In the genomic region with DNA sequence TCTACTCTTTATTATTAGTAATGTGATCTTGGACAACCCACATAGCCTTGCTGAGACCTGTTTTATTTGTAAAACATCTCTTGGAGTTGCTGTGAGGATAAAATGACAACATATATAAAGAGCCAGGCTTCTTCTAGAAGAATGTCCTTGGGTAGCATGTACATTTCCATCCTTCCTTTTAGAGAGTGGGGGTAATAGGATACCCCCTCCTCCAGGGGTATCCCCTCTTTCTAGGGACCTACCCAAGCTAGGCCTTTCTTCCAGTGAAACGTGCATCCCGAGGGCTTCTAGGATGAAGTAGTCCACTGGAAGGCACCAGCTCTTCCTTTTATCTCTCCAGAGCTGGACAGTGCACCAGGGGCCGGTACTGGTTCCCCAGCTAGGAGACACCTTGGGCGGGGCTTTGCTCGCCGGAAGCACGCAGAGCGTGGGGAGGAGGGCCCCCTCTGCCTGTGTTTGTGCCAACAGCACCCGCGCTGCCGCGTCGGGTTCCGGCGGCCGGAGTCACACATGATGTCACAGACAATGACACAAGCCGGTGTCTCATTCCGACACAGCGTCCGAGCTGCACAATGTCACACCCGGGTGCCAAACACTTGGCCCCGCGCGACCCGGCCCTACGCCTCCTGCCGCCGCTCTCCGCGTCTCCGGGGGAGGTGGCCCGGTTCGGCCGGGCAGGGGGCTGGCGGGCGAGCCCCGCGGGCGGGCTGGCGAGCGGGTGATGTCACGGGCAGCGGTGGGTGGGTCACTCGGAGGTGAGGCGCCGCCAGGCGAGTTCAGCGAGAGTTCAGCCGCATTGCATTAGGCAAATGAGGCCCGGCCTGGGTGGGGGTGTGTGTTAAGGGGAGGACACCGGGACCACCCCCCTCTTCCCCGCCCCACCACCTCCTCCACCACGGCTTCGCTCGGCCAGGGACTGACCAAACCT, we compare ENCODE assay signal across 8 cellular contexts. TPM values are rescaled to one million over a fixed set of nuclear protein-coding genes. Genes with fewer than 3 reads are reported as not detected.
A peak's percentile ranks its signal among the peaks of the same experiment; 100 is the strongest.
DNase-seq lines count a peak whose midpoint lies in the region; ATAC-seq and TF ChIP-seq lines count a peak whose summit lies in the region.

No MANE protein-coding gene starts in this region.

- in situ Hi-C loops in Caki2 (cut with HindIII; ENCODE audit: low pct_unique_long_range_greater_than_20kb, low sequenced_read_pairs) = no loop called here
- in situ Hi-C loops in astrocyte of the cerebellum (cut with HindIII; ENCODE audit: low sequenced_read_pairs) = no loop called here

- H3K27ac ChIP-seq in iPS DF 6.9 (ENCODE audit: low read length) = no peak overlapping the region

- peaks cover 17% of the 10 kb centered on the region for H3K4me1 ChIP-seq in iPS DF 6.9 (ENCODE audit: control insufficient read depth, insufficient read depth, low read length)

- DNase-seq in Caki2 (ENCODE audit: low read depth) (peak; percentile 94), Kasumi-1 (lab: John Stamatoyannopoulos, UW) (peak; percentile 35 to 52), T-helper 9 cell (peak; percentile 82), astrocyte of the cerebellum (ENCODE audit: low read depth) (no peak), iPS DF 6.9 (ENCODE audit: low read depth, low spot score) (no peak), skeletal muscle cell (ENCODE audit: low read depth) (no peak), SKM-1 treated with dmso at 0.1 percent for 144 hours (lab: John Stamatoyannopoulos, UW; ENCODE audit: unreplicated experiment) (no peak)

- ATAC-seq in GM21447 (IDR thresholded peaks at IDR 0.05; ENCODE audit: unreplicated experiment) = peak; percentile 62

- H3K4me3 ChIP-seq in astrocyte of the cerebellum (ENCODE audit: low read depth, low read length) = peak overlapping the region; percentile 67
- peak overlapping the region; percentile 47; the same call in 1 of the 2 replicates for H3K4me3 ChIP-seq in iPS DF 6.9 (ENCODE audit: low read length)
- H3K4me3 ChIP-seq in skeletal muscle cell (ENCODE audit: low read depth, low read length) = peak overlapping the region; percentile 57

- TF ChIP-seq CTCF in astrocyte of the cerebellum (IDR thresholded peaks at IDR 0.05; ENCODE audit: low read depth, low read length, missing control alignments) = no peak

- peaks cover 20% of the 10 kb centered on the region; the same call in 1 of the 2 replicates for H3K27me3 ChIP-seq in iPS DF 6.9 (ENCODE audit: control insufficient read depth, insufficient read depth, low read length)

- no peaks in the 10 kb centered on the region for H3K9me3 ChIP-seq in iPS DF 6.9 (ENCODE audit: control insufficient read depth, insufficient read depth, low read length)

- no peaks in the 10 kb centered on the region for H3K36me3 ChIP-seq in iPS DF 6.9 (ENCODE audit: control insufficient read depth, insufficient read depth, low read length)

- no CpG with 5 or more reads among the region's 55 CpGs for WGBS in iPS DF 6.9 (ENCODE audit: insufficient coverage, insufficient read length)

RNA-seq across cellular contexts. Expression of a gene that starts 23.4 kb away (rescaled TPM):
- total RNA-seq in Caki2 (2014; rRNA removed; shearing (Covaris generic); ENCODE audit: low replicate concordance) = not detected in 2 replicates

RNA-seq across cellular contexts. Expression of a gene that starts 32.2 kb away (rescaled TPM):
- total RNA-seq in Caki2 (2014; rRNA removed; shearing (Covaris generic); ENCODE audit: low replicate concordance) = 11.4 and 26.0 TPM in 2 replicates

RNA-seq across cellular contexts. Expression of a gene that starts 53.5 kb away (rescaled TPM):
- 60.9 and 68.1 TPM in 2 replicates for total RNA-seq in Caki2 (2014; rRNA removed; shearing (Covaris generic); ENCODE audit: low replicate concordance)

Comparison
In these comparisons a context has a peak if more than half of its experiments do, and no peak if none do; other contexts are left out.
1. DNase-seq: peak in Caki2 (single experiment), Kasumi-1 (2 of 2) and T-helper 9 cell (single experiment); none in astrocyte of the cerebellum (single experiment), iPS DF 6.9 (single experiment), skeletal muscle cell (single experiment) and SKM-1 treated with dmso at 0.1 percent for 144 hours (single experiment).
2. Peak in every context shown above with its lines, with median percentiles within 50 percentile points of each other: H3K4me3 ChIP-seq.